9 cellular contexts compared by ENCODE assay signal in the genomic region with DNA sequence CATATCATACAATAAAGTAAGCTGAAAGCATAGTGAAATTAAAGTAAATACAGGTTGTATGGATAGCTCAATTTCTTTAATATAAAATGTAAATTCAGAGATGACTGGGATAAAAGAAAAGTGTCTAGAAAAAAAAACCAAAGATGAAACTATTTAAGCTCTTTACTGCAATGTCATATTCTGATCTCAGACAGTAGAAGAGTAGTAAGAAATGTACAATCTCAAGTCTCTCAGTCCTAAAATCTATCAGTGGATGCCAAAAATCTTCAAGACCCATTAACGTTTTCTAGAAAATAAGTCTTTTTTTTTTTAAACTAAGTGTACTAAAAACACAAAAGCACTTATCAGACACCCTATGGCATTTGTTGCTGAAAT. TPM values are rescaled to one million over a fixed set of nuclear protein-coding genes. Genes with fewer than 3 reads are reported as not detected.
DNase-seq lines count a peak whose midpoint lies in the region; ATAC-seq and TF ChIP-seq lines count a peak whose summit lies in the region.
"Had no signal": no experiment of that assay in that cellular context is flagged by ENCODE, and none has a peak within 500 bp of the region (broad histone marks: within the 10 kb centered on the region; RNA-seq: fewer than 3 reads in every experiment).

No MANE protein-coding gene starts in this region.

- H3K27ac ChIP-seq in uterus (peak overlapping the region; percentile 73 to 79), substantia nigra (ENCODE audit: low read depth, low read length, poor library complexity, severe bottlenecking) (no peak overlapping the region)

- H3K27me3 Mint-ChIP-seq in activated naive CD4-positive, alpha-beta T cell treated with anti-CD3 and anti-CD28 coated beads, Interleukin-2, amount 50 U/mL, for 24 hours: no peaks in the 10 kb centered on the region
- peaks cover 10% of the 10 kb centered on the region for H3K27me3 Mint-ChIP-seq in activated CD8-positive, alpha-beta T cell treated with anti-CD3 and anti-CD28 coated beads, Interleukin-2, amount 10 ng/mL, durations not matched to agents 7 days and 5 days (ENCODE audit: low read depth)
- H3K27me3 Mint-ChIP-seq in memory B cell: no peaks in the 10 kb centered on the region

- no peaks in the 10 kb centered on the region for H3K27me3 ChIP-seq in uterus

- peak overlapping the region; percentile 41 to 42 for H3K4me3 ChIP-seq in uterus

- POLR2A ChIA-PET in activated CD8-positive, alpha-beta T cell treated with anti-CD3 and anti-CD28 coated beads, Interleukin-2, amount 10 ng/mL, durations not matched to agents 7 days and 5 days (lab: Charles Lee): interaction anchor here (0.7 to 1.4 kb wide), 5 partner anchors 29 to 252 kb away, joined by 3 to 8 read pairs (median 4); a partner anchor contains a TSS

- peak overlapping the region; percentile 46 for H3K27ac Mint-ChIP-seq in activated naive CD4-positive, alpha-beta T cell treated with anti-CD3 and anti-CD28 coated beads, Interleukin-2, amount 50 U/mL, for 24 hours
- H3K27ac Mint-ChIP-seq in activated CD8-positive, alpha-beta T cell treated with anti-CD3 and anti-CD28 coated beads, Interleukin-2, amount 10 ng/mL, durations not matched to agents 7 days and 5 days: peak overlapping the region; percentile 55
- H3K27ac Mint-ChIP-seq in memory B cell: peak overlapping the region; percentile 75

- no peaks in the 10 kb centered on the region for H3K4me1 ChIP-seq in uterus

- CTCF ChIA-PET in activated CD8-positive, alpha-beta T cell treated with anti-CD3 and anti-CD28 coated beads, Interleukin-2, amount 10 ng/mL, durations not matched to agents 7 days and 5 days (lab: Charles Lee): interaction anchor here (0.8 to 2.5 kb wide), 11 partner anchors 14 to 256 kb away, joined by 3 to 25 read pairs (median 3); a partner anchor contains a TSS

- H3K9me3 Mint-ChIP-seq in activated naive CD4-positive, alpha-beta T cell treated with anti-CD3 and anti-CD28 coated beads, Interleukin-2, amount 50 U/mL, for 24 hours: no peaks in the 10 kb centered on the region
- H3K9me3 Mint-ChIP-seq in activated CD8-positive, alpha-beta T cell treated with anti-CD3 and anti-CD28 coated beads, Interleukin-2, amount 10 ng/mL, durations not matched to agents 7 days and 5 days (ENCODE audit: insufficient read depth): no peaks in the 10 kb centered on the region
- H3K9me3 Mint-ChIP-seq in memory B cell: no peaks in the 10 kb centered on the region
- H3K9me3 Mint-ChIP-seq: neural crest cell had no signal

- no peaks in the 10 kb centered on the region for H3K36me3 Mint-ChIP-seq in activated naive CD4-positive, alpha-beta T cell treated with anti-CD3 and anti-CD28 coated beads, Interleukin-2, amount 50 U/mL, for 24 hours
- no peaks in the 10 kb centered on the region for H3K36me3 Mint-ChIP-seq in activated CD8-positive, alpha-beta T cell treated with anti-CD3 and anti-CD28 coated beads, Interleukin-2, amount 10 ng/mL, durations not matched to agents 7 days and 5 days (ENCODE audit: low read depth)
- no peaks in the 10 kb centered on the region for H3K36me3 Mint-ChIP-seq in memory B cell

- no peaks in the 10 kb centered on the region for H3K36me3 ChIP-seq in uterus

- H3K4me3 Mint-ChIP-seq in activated naive CD4-positive, alpha-beta T cell treated with anti-CD3 and anti-CD28 coated beads, Interleukin-2, amount 50 U/mL, for 24 hours: peak overlapping the region; percentile 64
- H3K4me3 Mint-ChIP-seq in activated CD8-positive, alpha-beta T cell treated with anti-CD3 and anti-CD28 coated beads, Interleukin-2, amount 10 ng/mL, durations not matched to agents 7 days and 5 days: peak overlapping the region; percentile 61
- peak overlapping the region; percentile 84 for H3K4me3 Mint-ChIP-seq in memory B cell
- H3K4me3 Mint-ChIP-seq: neural crest cell had no signal

- no peak for TF ChIP-seq POLR2A in uterus (IDR thresholded peaks at IDR 0.05)

- ATAC-seq in activated CD8-positive, alpha-beta T cell treated with anti-CD3 and anti-CD28 coated beads, Interleukin-2, amount 10 ng/mL, durations not matched to agents 7 days and 5 days: no peak
- ATAC-seq in memory B cell (ENCODE audit: low read depth): no peak

- DNase-seq in activated naive CD4-positive, alpha-beta T cell treated with anti-CD3 and anti-CD28 coated beads, Interleukin-2, amount 50 U/mL, for 16 hours: no peak
- no peak for DNase-seq in activated CD8-positive, alpha-beta T cell treated with anti-CD3 and anti-CD28 coated beads, Interleukin-2, amount 10 ng/mL, durations not matched to agents 7 days and 5 days
- DNase-seq in memory B cell (ENCODE audit: low spot score in 2 of 2) (no peak), uterus (no peak), NCI-H2227 treated with DMSO at 0.1 percent for 48 hours (lab: John Stamatoyannopoulos, UW) (no peak), substantia nigra (lab: John Stamatoyannopoulos, UW) (no peak), HCEC 1CT (no peak)

- TF ChIP-seq CTCF in uterus (IDR thresholded peaks at IDR 0.05): no peak

- peaks cover 24% of the 10 kb centered on the region for H3K4me1 Mint-ChIP-seq in activated naive CD4-positive, alpha-beta T cell treated with anti-CD3 and anti-CD28 coated beads, Interleukin-2, amount 50 U/mL, for 24 hours
- H3K4me1 Mint-ChIP-seq in activated CD8-positive, alpha-beta T cell treated with anti-CD3 and anti-CD28 coated beads, Interleukin-2, amount 10 ng/mL, durations not matched to agents 7 days and 5 days (ENCODE audit: low read depth): peaks cover 26% of the 10 kb centered on the region
- H3K4me1 Mint-ChIP-seq in memory B cell: peaks cover 7% of the 10 kb centered on the region

- intact Hi-C loops in uterus (cut with DNase I; ENCODE audit: low total_unique reads): no loop called here

- no peaks in the 10 kb centered on the region for H3K9me3 ChIP-seq in uterus

RNA-seq across cellular contexts. Expression of a gene that starts 13.8 kb away (rescaled TPM):
- total RNA-seq in activated CD8-positive, alpha-beta T cell treated with anti-CD3 and anti-CD28 coated beads, Interleukin-2, amount 10 ng/mL, durations not matched to agents 7 days and 5 days: under 1 TPM in 1 of 2 experiments, not detected in 1; 0.26 TPM
- 1 to 10 TPM in 2 of 4 donors, under 1 TPM in 1, not detected in 1; 0.29 to 9.0 (median 3.2) TPM for total RNA-seq in uterus

RNA-seq across cellular contexts. Expression of a gene that starts 35.1 kb away (rescaled TPM):
- 10 to 100 TPM; 61.2 to 66.2 TPM for total RNA-seq in activated CD8-positive, alpha-beta T cell treated with anti-CD3 and anti-CD28 coated beads, Interleukin-2, amount 10 ng/mL, durations not matched to agents 7 days and 5 days
- 10 to 100 TPM; 47.1 to 75.1 (median 54.1) TPM for total RNA-seq in uterus

RNA-seq across cellular contexts. Expression of a gene that starts 36.1 kb away (rescaled TPM):
- total RNA-seq in activated CD8-positive, alpha-beta T cell treated with anti-CD3 and anti-CD28 coated beads, Interleukin-2, amount 10 ng/mL, durations not matched to agents 7 days and 5 days: 10 to 100 TPM; 48.0 to 49.7 TPM
- total RNA-seq in uterus: 10 to 100 TPM in 2 of 4 donors, 1 to 10 TPM in 1, under 1 TPM in 1; 0.77 to 43.8 (median 14.9) TPM
